In the genomic region with DNA sequence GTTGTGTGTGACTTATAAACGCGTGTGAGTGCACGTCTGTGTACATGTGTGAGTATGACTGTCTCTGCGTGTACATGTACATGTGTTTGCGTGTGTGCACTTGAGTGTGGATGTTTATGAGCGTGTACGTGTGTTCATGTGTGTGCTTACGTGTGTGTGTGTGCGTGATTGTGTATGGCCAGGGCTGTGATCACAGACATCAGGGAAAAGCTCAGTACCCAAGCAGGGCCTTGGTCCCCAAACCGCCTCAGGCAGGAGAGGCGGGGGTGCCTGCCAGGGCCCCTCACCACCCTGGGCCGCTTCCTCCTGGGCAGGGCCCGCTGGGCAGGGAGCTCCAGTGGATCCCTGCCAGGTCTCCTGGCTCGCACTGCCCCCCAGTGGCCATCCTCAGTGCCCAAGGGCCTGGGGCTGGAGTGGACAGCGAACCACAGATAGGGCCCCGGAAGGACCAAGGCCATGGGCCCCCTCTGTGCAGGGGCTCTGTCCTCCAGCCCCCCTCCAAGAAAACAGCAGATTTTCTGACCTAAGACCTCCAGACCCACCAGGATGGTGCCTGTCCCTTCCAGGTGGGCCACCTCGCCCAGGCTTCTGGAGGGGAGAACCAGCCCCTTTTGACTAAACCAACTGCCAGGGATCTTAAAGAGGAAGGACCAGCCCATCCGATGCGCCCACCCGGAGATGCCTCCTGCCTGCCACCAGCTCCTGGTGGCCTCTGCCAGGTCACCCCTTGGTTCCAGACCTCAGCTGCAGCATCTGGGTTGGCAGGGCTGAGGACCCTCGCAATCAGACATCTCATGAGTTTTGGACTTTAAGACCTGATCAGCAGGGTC, we compare ENCODE assay signal across 1 cellular context.
TF ChIP-seq lines count a peak whose summit lies in the region.

No MANE protein-coding gene starts in this region.

TF ChIP-seq in HEK293, 187 proteins besides CTCF, POLR2A, EP300 and RAD21 (continued from another document):
- TF ChIP-seq ZNF148 (tag by site-specific recombination; IDR thresholded peaks at IDR 0.05; ENCODE audit: borderline replicate concordance): no peak
- TF ChIP-seq ZNF2 (tag by site-specific recombination; IDR thresholded peaks at IDR 0.05): 0 out of 2 replicates have a peak, but pooled peaks have one; percentile 43
- no peak for TF ChIP-seq ZNF24 (tag by site-specific recombination; IDR thresholded peaks at IDR 0.05)
- no peak for TF ChIP-seq ZNF214 (tag by site-specific recombination; IDR thresholded peaks at IDR 0.05; ENCODE audit: borderline replicate concordance)
- peak; percentile 43; the same call in 1 of the 2 replicates for TF ChIP-seq ZIC2 (tag by site-specific recombination; IDR thresholded peaks at IDR 0.05)
- TF ChIP-seq KLF8 (tag by site-specific recombination; IDR thresholded peaks at IDR 0.05): no peak
- no peak for TF ChIP-seq ZNF704 (tag by site-specific recombination; IDR thresholded peaks at IDR 0.05)
- TF ChIP-seq ZBTB1 (tag by site-specific recombination; IDR thresholded peaks at IDR 0.05): no peak
- no peak for TF ChIP-seq ZNF366 (tag by site-specific recombination; conservative IDR thresholded peaks at IDR 0.05)
- no peak for TF ChIP-seq ZBTB26 (tag by site-specific recombination; optimal IDR thresholded peaks at IDR 0.05)
- peak; percentile 58; the same call in 1 of the 2 replicates for TF ChIP-seq REST (tag by site-specific recombination; IDR thresholded peaks at IDR 0.05)
- TF ChIP-seq ZNF169 (tag by site-specific recombination; IDR thresholded peaks at IDR 0.05): no peak
- TF ChIP-seq ZNF354C (tag by site-specific recombination; IDR thresholded peaks at IDR 0.05; ENCODE audit: borderline replicate concordance, low read depth): no peak
- TF ChIP-seq, protein P1, sequence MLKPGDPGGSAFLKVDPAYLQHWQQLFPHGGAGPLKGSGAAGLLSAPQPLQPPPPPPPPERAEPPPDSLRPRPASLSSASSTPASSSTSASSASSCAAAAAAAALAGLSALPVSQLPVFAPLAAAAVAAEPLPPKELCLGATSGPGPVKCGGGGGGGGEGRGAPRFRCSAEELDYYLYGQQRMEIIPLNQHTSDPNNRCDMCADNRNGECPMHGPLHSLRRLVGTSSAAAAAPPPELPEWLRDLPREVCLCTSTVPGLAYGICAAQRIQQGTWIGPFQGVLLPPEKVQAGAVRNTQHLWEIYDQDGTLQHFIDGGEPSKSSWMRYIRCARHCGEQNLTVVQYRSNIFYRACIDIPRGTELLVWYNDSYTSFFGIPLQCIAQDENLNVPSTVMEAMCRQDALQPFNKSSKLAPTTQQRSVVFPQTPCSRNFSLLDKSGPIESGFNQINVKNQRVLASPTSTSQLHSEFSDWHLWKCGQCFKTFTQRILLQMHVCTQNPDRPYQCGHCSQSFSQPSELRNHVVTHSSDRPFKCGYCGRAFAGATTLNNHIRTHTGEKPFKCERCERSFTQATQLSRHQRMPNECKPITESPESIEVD (tag by site-specific recombination; IDR thresholded peaks at IDR 0.05): no peak
- TF ChIP-seq, protein P2, sequence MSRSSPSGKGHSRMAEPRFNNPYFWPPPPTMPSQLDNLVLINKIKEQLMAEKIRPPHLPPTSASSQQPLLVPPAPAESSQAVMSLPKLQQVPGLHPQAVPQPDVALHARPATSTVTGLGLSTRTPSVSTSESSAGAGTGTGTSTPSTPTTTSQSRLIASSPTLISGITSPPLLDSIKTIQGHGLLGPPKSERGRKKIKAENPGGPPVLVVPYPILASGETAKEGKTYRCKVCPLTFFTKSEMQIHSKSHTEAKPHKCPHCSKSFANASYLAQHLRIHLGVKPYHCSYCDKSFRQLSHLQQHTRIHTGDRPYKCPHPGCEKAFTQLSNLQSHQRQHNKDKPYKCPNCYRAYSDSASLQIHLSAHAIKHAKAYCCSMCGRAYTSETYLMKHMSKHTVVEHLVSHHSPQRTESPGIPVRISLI (tag by site-specific recombination; IDR thresholded peaks at IDR 0.05): no peak
- no peak for TF ChIP-seq ZNF37A (tag by site-specific recombination; IDR thresholded peaks at IDR 0.05)
- no peak for TF ChIP-seq SP7 (tag by site-specific recombination; IDR thresholded peaks at IDR 0.05)
- TF ChIP-seq, protein P3, sequence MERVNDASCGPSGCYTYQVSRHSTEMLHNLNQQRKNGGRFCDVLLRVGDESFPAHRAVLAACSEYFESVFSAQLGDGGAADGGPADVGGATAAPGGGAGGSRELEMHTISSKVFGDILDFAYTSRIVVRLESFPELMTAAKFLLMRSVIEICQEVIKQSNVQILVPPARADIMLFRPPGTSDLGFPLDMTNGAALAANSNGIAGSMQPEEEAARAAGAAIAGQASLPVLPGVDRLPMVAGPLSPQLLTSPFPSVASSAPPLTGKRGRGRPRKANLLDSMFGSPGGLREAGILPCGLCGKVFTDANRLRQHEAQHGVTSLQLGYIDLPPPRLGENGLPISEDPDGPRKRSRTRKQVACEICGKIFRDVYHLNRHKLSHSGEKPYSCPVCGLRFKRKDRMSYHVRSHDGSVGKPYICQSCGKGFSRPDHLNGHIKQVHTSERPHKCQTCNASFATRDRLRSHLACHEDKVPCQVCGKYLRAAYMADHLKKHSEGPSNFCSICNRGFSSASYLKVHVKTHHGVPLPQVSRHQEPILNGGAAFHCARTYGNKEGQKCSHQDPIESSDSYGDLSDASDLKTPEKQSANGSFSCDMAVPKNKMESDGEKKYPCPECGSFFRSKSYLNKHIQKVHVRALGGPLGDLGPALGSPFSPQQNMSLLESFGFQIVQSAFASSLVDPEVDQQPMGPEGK (tag by site-specific recombination; IDR thresholded peaks at IDR 0.05): 0 out of 2 replicates have a peak, but pooled peaks have one; percentile 14
- TF ChIP-seq ZNF280D (tag by site-specific recombination; IDR thresholded peaks at IDR 0.05): no peak
